In genomic region chr14:68660495-68660894, GRCh38 we compare ENCODE assay signal across 1 cellular context.
TF ChIP-seq lines count a peak whose summit lies in the region.

No MANE protein-coding gene starts in this region.

TF ChIP-seq in IMR-90, 13 proteins besides CTCF, POLR2A, EP300 and RAD21 (continued from another document):
- TF ChIP-seq USF2 (IDR thresholded peaks at IDR 0.05; ENCODE audit: low read depth, low read length) (no peak), ELK1 (IDR thresholded peaks at IDR 0.05; ENCODE audit: borderline replicate concordance, low read depth, low read length) (no peak), BHLHE40 (IDR thresholded peaks at IDR 0.05; ENCODE audit: low read depth, low read length) (no peak), RCOR1 (IDR thresholded peaks at IDR 0.05; ENCODE audit: insufficient replicate concordance, low read length) (no peak), CHD1 (IDR thresholded peaks at IDR 0.05; ENCODE audit: low read depth, low read length) (no peak), MAZ (IDR thresholded peaks at IDR 0.05; ENCODE audit: borderline replicate concordance, low read depth, low read length) (no peak)
